In genomic region chr2:151422917-151423439, GRCh38 we compare ENCODE assay signal across 12 cellular contexts. TPM values are rescaled to one million over a fixed set of nuclear protein-coding genes. Genes with fewer than 3 reads are reported as not detected.
DNase-seq lines count a peak whose midpoint lies in the region; ATAC-seq and TF ChIP-seq lines count a peak whose summit lies in the region.
"Had no signal": no experiment of that assay in that cellular context is flagged by ENCODE, and none has a peak within 500 bp of the region (broad histone marks: within the 10 kb centered on the region; RNA-seq: fewer than 3 reads in every experiment).

No MANE protein-coding gene starts in this region.

- no peak overlapping the region for H3K4me3 ChIP-seq in ascending aorta
- H3K4me3 ChIP-seq: hepatocyte had no signal

- H3K4me1 Mint-ChIP-seq in memory B cell, result peaks cover 17% of the 10 kb centered on the region

- DNase-seq in NCI-H1105 treated with DMSO at 0.1 percent for 48 hours (lab: John Stamatoyannopoulos, UW) (peak; percentile 1), NCI-H1105 (lab: John Stamatoyannopoulos, UW) (no peak), memory B cell (ENCODE audit: low spot score in 2 of 2) (no peak), caudate nucleus (lab: John Stamatoyannopoulos, UW) (no peak), ascending aorta (ENCODE audit: low spot score in 2 of 2) (no peak)
- DNase-seq: naive B cell had no signal

- peaks cover 28% of the 10 kb centered on the region for H3K36me3 Mint-ChIP-seq in memory B cell

- H3K4me1 ChIP-seq in ascending aorta, result no peaks in the 10 kb centered on the region

- no peaks in the 10 kb centered on the region for H3K27me3 Mint-ChIP-seq in memory B cell
- H3K27me3 Mint-ChIP-seq: IgD-negative memory B cell, naive B cell had no signal

- H3K4me3 Mint-ChIP-seq in memory B cell, result no peak overlapping the region
- H3K4me3 Mint-ChIP-seq: naive B cell had no signal

- no peaks in the 10 kb centered on the region for H3K9me3 ChIP-seq in ascending aorta

- H3K27ac Mint-ChIP-seq in memory B cell, result peak overlapping the region; percentile 60

- intact Hi-C loops in ascending aorta (cut with DNase I), result no loop called here

- ATAC-seq in GM21528 (IDR thresholded peaks at IDR 0.05; ENCODE audit: low FRiP score, unreplicated experiment) (peak; percentile 80), HG03342 (IDR thresholded peaks at IDR 0.05; ENCODE audit: unreplicated experiment) (peak; percentile 68), memory B cell (ENCODE audit: low read depth) (no peak), GM19328 (IDR thresholded peaks at IDR 0.05; ENCODE audit: unreplicated experiment) (no peak)

- peaks cover 52 to 63% of the 10 kb centered on the region in 2 donors for H3K36me3 ChIP-seq in ascending aorta

- H3K27me3 ChIP-seq in ascending aorta, result no peaks in the 10 kb centered on the region
- H3K27me3 ChIP-seq: hepatocyte had no signal

- no peaks in the 10 kb centered on the region for H3K9me3 Mint-ChIP-seq in memory B cell
- H3K9me3 Mint-ChIP-seq: IgD-negative memory B cell, naive B cell had no signal

- H3K27ac ChIP-seq in caudate nucleus (ENCODE audit: low read depth, low read length), result no peak overlapping the region
- H3K27ac ChIP-seq in ascending aorta, result no peak overlapping the region
- H3K27ac ChIP-seq: 22Rv1, hepatocyte had no signal

- no peak for TF ChIP-seq CTCF in ascending aorta (IDR thresholded peaks at IDR 0.05)

RNA-seq across cellular contexts. Expression of gene RIF1, which starts 13.3 kb away (rescaled TPM):
- 10.7 TPM for total RNA-seq in ascending aorta

Comparison
In these comparisons a context has a peak if more than half of its experiments do, and no peak if none do; other contexts are left out.
1. ATAC-seq: peak in GM21528 (single experiment) and HG03342 (single experiment); none in memory B cell (single experiment) and GM19328 (single experiment).